Comparison of ENCODE assay signal across 21 cellular contexts in genomic region chr14:33279865-33280264, GRCh38.
DNase-seq lines count a peak whose midpoint lies in the region; ATAC-seq and TF ChIP-seq lines count a peak whose summit lies in the region.
"Had no signal": no experiment of that assay in that cellular context is flagged by ENCODE, and none has a peak within 500 bp of the region (broad histone marks: within the 10 kb centered on the region; RNA-seq: fewer than 3 reads in every experiment).

No MANE protein-coding gene starts in this region.

- H3K36me3 ChIP-seq in upper lobe of right lung, result no peaks in the 10 kb centered on the region
- H3K36me3 ChIP-seq: BLaER1 treated with 17β-estradiol and CSF1 and Interleukin-3, amounts not matched to agents 10 nM and 100 nM had no signal

- CTCF ChIA-PET in WTC11 (lab: Charles Lee), result no interaction called here

- no peak overlapping the region for H3K27ac Mint-ChIP-seq in WTC11
- H3K27ac Mint-ChIP-seq: B cell; CD8-positive, alpha-beta T cell; HFFc6; IgD-negative memory B cell had no signal

- H3K4me1 ChIP-seq in upper lobe of right lung, result no peaks in the 10 kb centered on the region

- peak; percentile 51 for ATAC-seq in WTC11
- peak; percentile 16 for ATAC-seq in upper lobe of right lung
- ATAC-seq in GM19351 (IDR thresholded peaks at IDR 0.05; ENCODE audit: unreplicated experiment), result no peak
- ATAC-seq in HG03442 (IDR thresholded peaks at IDR 0.05; ENCODE audit: unreplicated experiment), result no peak
- ATAC-seq: CD8-positive, alpha-beta T cell; HCT116; HepG2 had no signal

- TF ChIP-seq CTCF in WTC11 (IDR thresholded peaks at IDR 0.05) (no peak), upper lobe of right lung (IDR thresholded peaks at IDR 0.05) (no peak)

- H3K4me3 ChIP-seq in upper lobe of right lung, result no peak overlapping the region
- H3K4me3 ChIP-seq: BLaER1 treated with 17β-estradiol and CSF1 and Interleukin-3, amounts not matched to agents 10 nM and 100 nM had no signal

- H3K27me3 Mint-ChIP-seq in WTC11 (ENCODE audit: low read depth), result no peaks in the 10 kb centered on the region
- H3K27me3 Mint-ChIP-seq: B cell, IgD-negative memory B cell had no signal

- H3K27me3 ChIP-seq in upper lobe of right lung, result no peaks in the 10 kb centered on the region
- H3K27me3 ChIP-seq: BLaER1 treated with 17β-estradiol and CSF1 and Interleukin-3, amounts not matched to agents 10 nM and 100 nM had no signal

- no peak overlapping the region for H3K27ac ChIP-seq in upper lobe of right lung
- H3K27ac ChIP-seq: BLaER1 treated with 17β-estradiol and CSF1 and Interleukin-3, amounts not matched to agents 10 nM and 100 nM had no signal

- POLR2A ChIA-PET in WTC11 (lab: Charles Lee), result no interaction called here

- no peak overlapping the region for H3K4me3 Mint-ChIP-seq in WTC11
- H3K4me3 Mint-ChIP-seq: B cell; CD8-positive, alpha-beta T cell; HFFc6; IgD-negative memory B cell had no signal

- intact Hi-C loops in upper lobe of right lung (cut with DNase I), result no loop called here

- no peaks in the 10 kb centered on the region for H3K9me3 ChIP-seq in upper lobe of right lung
- H3K9me3 ChIP-seq: BLaER1 treated with 17β-estradiol and CSF1 and Interleukin-3, amounts not matched to agents 10 nM and 100 nM had no signal

- DNase-seq in NCI-H748 (lab: John Stamatoyannopoulos, UW; ENCODE audit: unreplicated experiment), result peak; percentile 9
- DNase-seq in NCI-H748 treated with DMSO at 0.1 percent for 48 hours (lab: John Stamatoyannopoulos, UW), result no peak
- no peak for DNase-seq in WTC11 (ENCODE audit: low spot score)
- DNase-seq in iPS-NIHi7 (ENCODE audit: extremely low spot score), result peak; percentile 18
- no peak for DNase-seq in upper lobe of right lung
- no peak for DNase-seq in activated effector memory CD4-positive, alpha-beta T cell treated with anti-CD3 and anti-CD28 coated beads, Interleukin-2, amount 50 U/mL, for 16 hours
- DNase-seq: 8988T; Calu3; CD8-positive, alpha-beta T cell; DMS79 treated with DMSO at 0.1 percent for 48 hours; GF-D8; GOT3; H7; HFFc6 had no signal

- H3K4me1 Mint-ChIP-seq in WTC11, result no peaks in the 10 kb centered on the region
- H3K4me1 Mint-ChIP-seq: B cell, IgD-negative memory B cell had no signal

- no peaks in the 10 kb centered on the region for H3K36me3 Mint-ChIP-seq in WTC11
- H3K36me3 Mint-ChIP-seq: CD8-positive, alpha-beta T cell; IgD-negative memory B cell had no signal

- H3K9me3 Mint-ChIP-seq in WTC11, result no peaks in the 10 kb centered on the region
- H3K9me3 Mint-ChIP-seq: CD8-positive, alpha-beta T cell; HFFc6 had no signal

TF ChIP-seq in WTC11, 78 proteins besides CTCF, POLR2A, EP300 and RAD21:
- TF ChIP-seq USF1 (CRISPR knock-in tag; IDR thresholded peaks at IDR 0.05) (no peak), PREB (CRISPR knock-in tag; IDR thresholded peaks at IDR 0.05; ENCODE audit: borderline replicate concordance) (no peak), ATF3 (CRISPR knock-in tag; conservative IDR thresholded peaks at IDR 0.05) (no peak), KAT7 (CRISPR knock-in tag; IDR thresholded peaks at IDR 0.05; ENCODE audit: borderline replicate concordance) (no peak), SMAD4 (CRISPR knock-in tag; IDR thresholded peaks at IDR 0.05) (no peak)

Comparison
In these comparisons a context has a peak if more than half of its experiments do, and no peak if none do; other contexts are left out.
1. DNase-seq: peak in NCI-H748 (single experiment) and iPS-NIHi7 (single experiment); none in NCI-H748 treated with DMSO at 0.1 percent for 48 hours (single experiment), WTC11 (single experiment), upper lobe of right lung (single experiment) and activated effector memory CD4-positive, alpha-beta T cell treated with anti-CD3 and anti-CD28 coated beads, Interleukin-2, amount 50 U/mL, for 16 hours (single experiment).
2. ATAC-seq: peak in WTC11 (single experiment) and upper lobe of right lung (single experiment); none in GM19351 (single experiment) and HG03442 (single experiment).